18 cellular contexts compared by ENCODE assay signal in the genomic region with DNA sequence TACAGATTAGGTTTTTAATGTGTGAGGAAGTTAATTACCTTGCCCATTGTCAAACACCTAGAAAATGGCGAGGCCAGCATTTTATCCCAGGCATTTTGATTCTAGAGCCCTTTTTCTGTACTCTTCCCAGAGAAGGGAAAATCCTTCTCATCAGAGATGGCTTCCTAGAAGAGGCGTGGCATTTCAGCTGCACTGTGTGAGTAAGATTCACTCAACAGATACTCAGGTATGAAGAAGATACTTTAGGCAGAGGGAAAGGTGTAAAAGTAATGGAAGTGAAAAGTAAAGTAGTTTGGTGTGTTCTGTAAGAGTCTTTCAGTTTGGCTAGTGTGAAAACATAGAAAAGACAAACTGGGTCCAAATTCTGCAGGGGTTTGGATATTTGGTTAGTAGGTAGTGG.
DNase-seq lines count a peak whose midpoint lies in the region; ATAC-seq and TF ChIP-seq lines count a peak whose summit lies in the region.
"Had no signal": no experiment of that assay in that cellular context is flagged by ENCODE, and none has a peak within 500 bp of the region (broad histone marks: within the 10 kb centered on the region; RNA-seq: fewer than 3 reads in every experiment).

No MANE protein-coding gene starts in this region.

- no peaks in the 10 kb centered on the region for H3K27me3 Mint-ChIP-seq in central memory CD8-positive, alpha-beta T cell
- H3K27me3 Mint-ChIP-seq: B cell; CD4-positive, alpha-beta T cell had no signal

- no peak for TF ChIP-seq CTCF in omental fat pad (IDR thresholded peaks at IDR 0.05)

- no peak for DNase-seq in activated naive CD4-positive, alpha-beta T cell treated with anti-CD3 and anti-CD28 coated beads, Interleukin-2, amount 50 U/mL, for 72 hours (ENCODE audit: low spot score in 2 of 2)
- no peak for DNase-seq in activated naive CD4-positive, alpha-beta T cell treated with Interleukin-2 at 50 U/mL for 16 hours
- peak; percentile 27 for DNase-seq in NCI-H226
- DNase-seq in central memory CD8-positive, alpha-beta T cell (ENCODE audit: low spot score in 2 of 2): no peak
- no peak for DNase-seq in omental fat pad (ENCODE audit: low spot score)
- no peak for DNase-seq in kidney glomerular epithelial cell (lab: John Stamatoyannopoulos, UW)
- no peak for DNase-seq in iPS-NIHi11 (ENCODE audit: low spot score)
- DNase-seq: CD4-positive, alpha-beta T cell; DMS79 treated with DMSO at 0.1 percent for 48 hours; Karpas-422; NCI-H1417; NCI-H1930; NCI-H2171 treated with DMSO at 0.1 percent for 48 hours; NCI-H510A; SIG-M5 had no signal

- no peak overlapping the region for H3K4me3 Mint-ChIP-seq in central memory CD8-positive, alpha-beta T cell
- H3K4me3 Mint-ChIP-seq: B cell; CD4-positive, alpha-beta T cell; GM23338 had no signal

- H3K27ac Mint-ChIP-seq in activated naive CD4-positive, alpha-beta T cell treated with anti-CD3 and anti-CD28 coated beads, Interleukin-2, amount 50 U/mL, for 72 hours: peak overlapping the region in 1 of 2 donors; percentile 22
- peak overlapping the region; percentile 20 for H3K27ac Mint-ChIP-seq in central memory CD8-positive, alpha-beta T cell (ENCODE audit: low read depth)
- H3K27ac Mint-ChIP-seq: B cell; CD4-positive, alpha-beta T cell; GM23338 had no signal

- ATAC-seq in activated naive CD4-positive, alpha-beta T cell treated with anti-CD3 and anti-CD28 coated beads, Interleukin-2, amount 50 U/mL, for 72 hours: peak; percentile 50 to 64
- no peak for ATAC-seq in central memory CD8-positive, alpha-beta T cell (replicated peaks; ENCODE audit: extremely low read depth, poor library complexity, severe bottlenecking)
- ATAC-seq in omental fat pad (ENCODE audit: low FRiP score) (peak; percentile 38), HG03432 (IDR thresholded peaks at IDR 0.05; ENCODE audit: unreplicated experiment) (no peak)
- ATAC-seq: GM23338 had no signal

- peaks cover 18 to 42% of the 10 kb centered on the region in 2 donors for H3K36me3 Mint-ChIP-seq in activated naive CD4-positive, alpha-beta T cell treated with anti-CD3 and anti-CD28 coated beads, Interleukin-2, amount 50 U/mL, for 72 hours
- peaks cover 53% of the 10 kb centered on the region for H3K36me3 Mint-ChIP-seq in central memory CD8-positive, alpha-beta T cell (ENCODE audit: insufficient read depth)

- H3K9me3 Mint-ChIP-seq in activated naive CD4-positive, alpha-beta T cell treated with anti-CD3 and anti-CD28 coated beads, Interleukin-2, amount 50 U/mL, for 72 hours: no peaks in the 10 kb centered on the region
- no peaks in the 10 kb centered on the region for H3K9me3 Mint-ChIP-seq in central memory CD8-positive, alpha-beta T cell
- H3K9me3 Mint-ChIP-seq: CD4-positive, alpha-beta T cell; GM23338 had no signal

- no peaks in the 10 kb centered on the region for H3K4me1 Mint-ChIP-seq in central memory CD8-positive, alpha-beta T cell
- H3K4me1 Mint-ChIP-seq: B cell, GM23338 had no signal

Comparison
In these comparisons a context has a peak if more than half of its experiments do, and no peak if none do; other contexts are left out.
1. ATAC-seq: peak in activated naive CD4-positive, alpha-beta T cell treated with anti-CD3 and anti-CD28 coated beads, Interleukin-2, amount 50 U/mL, for 72 hours (2 of 2) and omental fat pad (single experiment); none in central memory CD8-positive, alpha-beta T cell (single experiment) and HG03432 (single experiment).